ENCODE assay signal across 8 cellular contexts in genomic region chr12:6201199-6201608, GRCh38. TPM values are rescaled to one million over a fixed set of nuclear protein-coding genes. Genes with fewer than 3 reads are reported as not detected.
A peak's percentile ranks its signal among the peaks of the same experiment; 100 is the strongest.
DNase-seq lines count a peak whose midpoint lies in the region; ATAC-seq and TF ChIP-seq lines count a peak whose summit lies in the region.

No MANE protein-coding gene starts in this region.

- TF ChIP-seq CTCF in LNCaP clone FGC (IDR thresholded peaks at IDR 0.05; ENCODE audit: control insufficient read depth, extremely low read depth, insufficient read depth) (peak; percentile 28; the same call in 1 of the 2 replicates), body of pancreas (IDR thresholded peaks at IDR 0.05) (peak in 1 of 7 experiments; percentile 18), left lung (IDR thresholded peaks at IDR 0.05) (no peak), tibial artery (IDR thresholded peaks at IDR 0.05) (no peak)

- H3K27ac ChIP-seq in body of pancreas (peak overlapping the region; percentile 35 to 88 (median 78)), left lung (peak overlapping the region; percentile 87 to 93), tibial artery (peak overlapping the region; percentile 93 to 98)

- H3K9me3 ChIP-seq in body of pancreas (no peaks in the 10 kb centered on the region), left lung (no peaks in the 10 kb centered on the region), tibial artery (no peaks in the 10 kb centered on the region)

- H3K27me3 ChIP-seq in body of pancreas (no peaks in the 10 kb centered on the region), left lung (peaks cover 0 to 41% of the 10 kb centered on the region in 2 donors), tibial artery (no peaks in the 10 kb centered on the region)

- H3K36me3 ChIP-seq in body of pancreas (replicated peaks in 1 of 2; ENCODE audit: insufficient read depth in 1 of 2, low read depth in 2 of 2) (no peaks in the 10 kb centered on the region), left lung (no peaks in the 10 kb centered on the region), tibial artery (no peaks in the 10 kb centered on the region)

- ATAC-seq in body of pancreas, result peak; percentile 22
- ATAC-seq in left lung, result peak; percentile 48

- H3K4me1 ChIP-seq in body of pancreas, result peaks cover 38% of the 10 kb centered on the region
- peaks cover 31 to 62% of the 10 kb centered on the region in 2 donors for H3K4me1 ChIP-seq in left lung
- H3K4me1 ChIP-seq in tibial artery, result peaks cover 0 to 63% (median 53%) of the 10 kb centered on the region in 4 donors

- intact Hi-C loops in body of pancreas (cut with DNase I) (loop anchor here (5.0 kb wide), 1 partner anchor 71 kb away; no protein-coding TSS in a partner anchor), left lung (cut with DNase I) (loop anchor here in 1 of 2 donors (10.0 kb wide), 1 partner anchor 64 kb away; no protein-coding TSS in a partner anchor), tibial artery (cut with DNase I; ENCODE audit: low total_unique reads) (no loop called here)

- WGBS in body of pancreas, 2 donors, result 8% methylated on average over 15 of the region's 15 CpGs; no CpG with 5 or more reads in 1 of the 2 donors

- peak in 1 of 3 donors; percentile 24 for TF ChIP-seq POLR2A in body of pancreas (IDR thresholded peaks at IDR 0.05)

- peak; percentile 69 for DNase-seq in ACHN
- DNase-seq in LNCaP clone FGC (ENCODE audit: low read depth), result peak; percentile 86
- peak; percentile 45 to 55 (median 50) for DNase-seq in body of pancreas
- no peak for DNase-seq in left lung
- DNase-seq in tibial artery, result no peak
- no peak for DNase-seq in activated gamma-delta T cell (lab: John Stamatoyannopoulos, UW)
- DNase-seq in GOT3 (lab: John Stamatoyannopoulos, UW), result no peak
- DNase-seq in NK-92 treated with Interleukin-12 subunit alpha and Interleukin-12 subunit beta, amount 100 ng/mL, for 24 hours (lab: John Stamatoyannopoulos, UW), result no peak

- H3K4me3 ChIP-seq in LNCaP clone FGC (ENCODE audit: low read depth, low read length) (peak overlapping the region; percentile 92), body of pancreas (peak overlapping the region; percentile 32 to 81), left lung (peak overlapping the region; percentile 68 to 79), tibial artery (peak overlapping the region; percentile 94 to 98)

- in situ Hi-C loops in ACHN (cut with HindIII; ENCODE audit: low pct_ligation_motif_present, low pct_unique_long_range_greater_than_20kb, low sequenced_read_pairs), result no loop called here

RNA-seq across cellular contexts. Expression of gene CD9, which starts 1.0 kb away (rescaled TPM):
- total RNA-seq in body of pancreas (10 to 100 TPM; 66.6 to 91.3 TPM), left lung (100 to 1,000 TPM; 416 to 512 TPM)

Comparison
In these comparisons a context has a peak if more than half of its experiments do, and no peak if none do; other contexts are left out.
1. DNase-seq: peak in ACHN (single experiment), LNCaP clone FGC (single experiment) and body of pancreas (4 of 4); none in left lung (0 of 2), tibial artery (0 of 2), activated gamma-delta T cell (single experiment), GOT3 (single experiment) and NK-92 treated with Interleukin-12 subunit alpha and Interleukin-12 subunit beta, amount 100 ng/mL, for 24 hours (single experiment).
2. RNA of gene CD9, which starts 1.0 kb away (total RNA-seq): 416 to 512 TPM in left lung; 66.6 to 91.3 TPM in body of pancreas; every median in the first group is over 4 times any median in the second.
3. Peak in every context shown above with its lines, with median percentiles within 50 percentile points of each other: H3K4me3 ChIP-seq and H3K27ac ChIP-seq.